24 cellular contexts compared by ENCODE assay signal in the genomic region with DNA sequence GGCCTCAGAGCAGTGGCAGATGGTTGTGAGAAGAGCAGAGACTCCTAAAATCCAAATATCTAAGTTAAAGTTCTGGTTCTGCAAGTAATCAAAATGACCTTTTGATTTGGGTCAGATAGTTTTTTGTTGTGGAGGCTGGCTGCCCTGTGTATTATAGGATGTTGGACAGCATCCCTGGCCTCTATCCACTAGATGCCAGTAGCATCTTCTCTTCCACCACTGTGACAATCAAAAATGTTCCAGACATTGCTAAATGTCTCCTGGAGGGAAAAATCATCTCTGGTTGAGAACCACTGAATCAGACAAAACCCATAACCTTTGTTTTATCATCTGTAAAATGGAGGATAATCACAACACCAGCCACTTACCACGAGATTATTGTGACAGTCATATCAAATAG. TPM values are rescaled to one million over a fixed set of nuclear protein-coding genes. Genes with fewer than 3 reads are reported as not detected.
A peak's percentile ranks its signal among the peaks of the same experiment; 100 is the strongest.
DNase-seq lines count a peak whose midpoint lies in the region; ATAC-seq and TF ChIP-seq lines count a peak whose summit lies in the region.
"Had no signal": no experiment of that assay in that cellular context is flagged by ENCODE, and none has a peak within 500 bp of the region (broad histone marks: within the 10 kb centered on the region; RNA-seq: fewer than 3 reads in every experiment).

No MANE protein-coding gene starts in this region.

- peak; percentile 18 to 64 (median 52) for ATAC-seq in right lobe of liver
- no peak for ATAC-seq in effector memory CD8-positive, alpha-beta T cell (replicated peaks)
- ATAC-seq: activated naive CD4-positive, alpha-beta T cell treated with anti-CD3 and anti-CD28 coated beads, Interleukin-2, amount 50 U/mL, for 72 hours; activated T-cell treated with anti-CD3 and anti-CD28 coated beads, Interleukin-2, amount 50 U/mL, for 4 hours; body of pancreas had no signal

- intact Hi-C loops in dorsolateral prefrontal cortex (cut with DNase I) = loop anchor here (5.0 to 10.0 kb wide), 7 partner anchors 90 to 610 kb away; a partner anchor contains a TSS
- intact Hi-C loops in right lobe of liver (cut with DNase I) = no loop called here

- H3K4me1 ChIP-seq in BE2C (peaks cover 12% of the 10 kb centered on the region; the same call in 1 of the 2 replicates), right lobe of liver (peaks cover 0 to 12% (median 0%) of the 10 kb centered on the region in 4 donors), HAP-1 (no peaks in the 10 kb centered on the region)
- H3K4me1 ChIP-seq: body of pancreas had no signal

- H3K27ac ChIP-seq in dorsolateral prefrontal cortex (peak overlapping the region in 6 of 59 donors; percentile 1 to 38 (median 16)), right lobe of liver (no peak overlapping the region)
- H3K27ac ChIP-seq: body of pancreas, esophagus muscularis mucosa, neutrophil, RWPE1 had no signal

- H3K36me3 Mint-ChIP-seq in effector memory CD8-positive, alpha-beta T cell (ENCODE audit: insufficient read depth) = no peaks in the 10 kb centered on the region
- H3K36me3 Mint-ChIP-seq: activated naive CD4-positive, alpha-beta T cell treated with anti-CD3 and anti-CD28 coated beads, Interleukin-2, amount 50 U/mL, for 72 hours had no signal

- H3K9me3 ChIP-seq in BE2C (no peaks in the 10 kb centered on the region; the same call in 1 of the 2 replicates), right lobe of liver (no peaks in the 10 kb centered on the region), HAP-1 (no peaks in the 10 kb centered on the region)
- H3K9me3 ChIP-seq: body of pancreas, esophagus muscularis mucosa, neutrophil had no signal

- H3K4me3 Mint-ChIP-seq in effector memory CD8-positive, alpha-beta T cell = no peak overlapping the region
- H3K4me3 Mint-ChIP-seq: activated CD4-positive, alpha-beta memory T cell treated with anti-CD3 and anti-CD28 coated beads, Interleukin-2, amount 10 ng/mL, durations not matched to agents 7 days and 5 days; activated T-cell treated with anti-CD3 and anti-CD28 coated beads, Interleukin-2, amount 50 U/mL, for 4 hours; dendritic cell treated with granulocyte-macrophage colony-stimulating factor and Interleukin-4, amounts not matched to agents 40 ng/mL and 50 ng/mL, for 4 days had no signal

- 40% methylated on average over 1 of the region's 1 CpG for WGBS in right lobe of liver (ENCODE audit: insufficient coverage, low coverage, low lambda C conversion rate, missing lambda C conversion rate)

- DNase-seq in BE2C = no peak
- DNase-seq in HT-29 (ENCODE audit: low spot score) = peak; percentile 42
- no peak for DNase-seq in dorsolateral prefrontal cortex
- DNase-seq in right lobe of liver = no peak
- no peak for DNase-seq in COLO829 (ENCODE audit: low spot score)
- DNase-seq in NCI-H187 treated with DMSO at 0.1 percent for 48 hours (lab: John Stamatoyannopoulos, UW) = no peak
- no peak for DNase-seq in effector memory CD8-positive, alpha-beta T cell
- DNase-seq in HAP-1 (ENCODE audit: low spot score in 2 of 2) = no peak
- DNase-seq: activated CD4-positive, alpha-beta memory T cell treated with anti-CD3 and anti-CD28 coated beads, Interleukin-2, amount 10 ng/mL, durations not matched to agents 7 days and 5 days; activated T-cell treated with anti-CD3 and anti-CD28 coated beads, Interleukin-2, amount 50 U/mL, for 4 hours; body of pancreas; GDM1; GOT3; KBM-7; NCI-H1092 treated with DMSO at 0.1 percent for 48 hours; NCI-H82; stimulated activated CD4-positive, alpha-beta T cell treated with anti-CD3 and anti-CD28 coated beads, Interleukin-4, amount 100 ng/mL, for 1 hour; T-helper 1 cell had no signal

- TF ChIP-seq POLR2A in right lobe of liver (IDR thresholded peaks at IDR 0.05) = no peak

- TF ChIP-seq CTCF in BE2C (IDR thresholded peaks at IDR 0.05; ENCODE audit: low read depth, low read length) (peak; percentile 32), dorsolateral prefrontal cortex (IDR thresholded peaks at IDR 0.05 in 54 of 56, conservative IDR thresholded peaks at IDR 0.05 in 2 of 56; ENCODE audit: low read depth in 1 of 56, partially characterized antibody in 56 of 56) (peak in 50 of 56 donors; percentile 14 to 66 (median 40)), right lobe of liver (IDR thresholded peaks at IDR 0.05) (peak; percentile 11 to 26 (median 21))

- peaks cover 9% of the 10 kb centered on the region in 2 donors for H3K27me3 Mint-ChIP-seq in effector memory CD8-positive, alpha-beta T cell
- H3K27me3 Mint-ChIP-seq: dendritic cell treated with granulocyte-macrophage colony-stimulating factor and Interleukin-4, amounts not matched to agents 40 ng/mL and 50 ng/mL, for 4 days had no signal

- H3K27ac Mint-ChIP-seq in effector memory CD8-positive, alpha-beta T cell = no peak overlapping the region
- H3K27ac Mint-ChIP-seq: activated CD4-positive, alpha-beta memory T cell treated with anti-CD3 and anti-CD28 coated beads, Interleukin-2, amount 10 ng/mL, durations not matched to agents 7 days and 5 days; activated naive CD4-positive, alpha-beta T cell treated with anti-CD3 and anti-CD28 coated beads, Interleukin-2, amount 50 U/mL, for 72 hours; dendritic cell treated with granulocyte-macrophage colony-stimulating factor and Interleukin-4, amounts not matched to agents 40 ng/mL and 50 ng/mL, for 4 days had no signal

- in situ Hi-C loops in HAP-1 (cut with MboI; ENCODE audit: low sequenced_read_pairs) = no loop called here

- no peaks in the 10 kb centered on the region for H3K9me3 Mint-ChIP-seq in effector memory CD8-positive, alpha-beta T cell
- H3K9me3 Mint-ChIP-seq: activated CD4-positive, alpha-beta memory T cell treated with anti-CD3 and anti-CD28 coated beads, Interleukin-2, amount 10 ng/mL, durations not matched to agents 7 days and 5 days; activated naive CD4-positive, alpha-beta T cell treated with anti-CD3 and anti-CD28 coated beads, Interleukin-2, amount 50 U/mL, for 72 hours; activated T-cell treated with anti-CD3 and anti-CD28 coated beads, Interleukin-2, amount 50 U/mL, for 4 hours; dendritic cell treated with granulocyte-macrophage colony-stimulating factor and Interleukin-4, amounts not matched to agents 40 ng/mL and 50 ng/mL, for 4 days had no signal

- H3K4me3 ChIP-seq in BE2C (ENCODE audit: low read depth, low read length) = no peak overlapping the region
- no peak overlapping the region for H3K4me3 ChIP-seq in dorsolateral prefrontal cortex
- no peak overlapping the region for H3K4me3 ChIP-seq in right lobe of liver
- H3K4me3 ChIP-seq in HAP-1 = no peak overlapping the region
- H3K4me3 ChIP-seq: body of pancreas, esophagus muscularis mucosa had no signal

- no peaks in the 10 kb centered on the region for H3K4me1 Mint-ChIP-seq in effector memory CD8-positive, alpha-beta T cell (ENCODE audit: low read depth in 2 of 2)
- H3K4me1 Mint-ChIP-seq: activated CD4-positive, alpha-beta memory T cell treated with anti-CD3 and anti-CD28 coated beads, Interleukin-2, amount 10 ng/mL, durations not matched to agents 7 days and 5 days had no signal

- H3K36me3 ChIP-seq in BE2C (no peaks in the 10 kb centered on the region), right lobe of liver (no peaks in the 10 kb centered on the region), HAP-1 (replicated peaks) (no peaks in the 10 kb centered on the region)
- H3K36me3 ChIP-seq: esophagus muscularis mucosa, neutrophil had no signal

- H3K27me3 ChIP-seq in BE2C = no peaks in the 10 kb centered on the region
- H3K27me3 ChIP-seq in dorsolateral prefrontal cortex = no peaks in the 10 kb centered on the region
- no peaks in the 10 kb centered on the region for H3K27me3 ChIP-seq in right lobe of liver
- no peaks in the 10 kb centered on the region for H3K27me3 ChIP-seq in HAP-1 (ENCODE audit: low read depth)
- H3K27me3 ChIP-seq: body of pancreas, esophagus muscularis mucosa, neutrophil had no signal

RNA-seq across cellular contexts. Expression of a gene that starts 5.9 kb away (rescaled TPM):
- polyA plus RNA-seq in BE2C (2012; ENCODE audit: insufficient read depth, insufficient read length, low read depth) = 0.49 TPM
- not detected in 2 replicates for total RNA-seq in HT-29 (2014; rRNA removed; shearing (Covaris generic))
- 1 to 10 TPM in 12 of 120 experiments, under 1 TPM in 70, not detected in 38; 0.24 to 2.3 (median 0.64) TPM for total RNA-seq in dorsolateral prefrontal cortex
- total RNA-seq in right lobe of liver = 1 to 10 TPM in 5 of 6 experiments, under 1 TPM in 1; 0.88 to 3.0 (median 1.9) TPM
- total RNA-seq: activated CD4-positive, alpha-beta memory T cell treated with anti-CD3 and anti-CD28 coated beads, Interleukin-2, amount 10 ng/mL, durations not matched to agents 7 days and 5 days; activated naive CD4-positive, alpha-beta T cell treated with anti-CD3 and anti-CD28 coated beads, Interleukin-2, amount 50 U/mL, for 72 hours; activated T-cell treated with anti-CD3 and anti-CD28 coated beads, Interleukin-2, amount 50 U/mL, for 4 hours had no signal
- polyA plus RNA-seq: AG04450 had no signal

Comparison
In these comparisons a context has a peak if more than half of its experiments do, and no peak if none do; other contexts are left out.
1. intact Hi-C loops: an anchor here in dorsolateral prefrontal cortex (5.0 to 10.0 kb wide); none called in right lobe of liver.